In genomic region chr15:63052961-63053698, GRCh38 we compare ENCODE assay signal across 10 cellular contexts. TPM values are rescaled to one million over a fixed set of nuclear protein-coding genes. Genes with fewer than 3 reads are reported as not detected.
DNase-seq lines count a peak whose midpoint lies in the region; ATAC-seq, FAIRE-seq and TF ChIP-seq lines count a peak whose summit lies in the region.
"Had no signal": no experiment of that assay in that cellular context is flagged by ENCODE, and none has a peak within 500 bp of the region (broad histone marks: within the 10 kb centered on the region; RNA-seq: fewer than 3 reads in every experiment).

No MANE protein-coding gene starts in this region.

- TF ChIP-seq RAD21 in HepG2 (CRISPR knock-in tag; IDR thresholded peaks at IDR 0.05): no peak

- H3K9ac ChIP-seq in HUES64 (ENCODE audit: low read depth, low read length): no peak overlapping the region
- H3K9ac ChIP-seq in HepG2 (ENCODE audit: insufficient read depth, low read depth, low read length): peak overlapping the region; percentile 42

- peak; percentile 55 for ATAC-seq in HepG2

- no peak overlapping the region for H2AFZ ChIP-seq in HepG2 (ENCODE audit: low read length)

- no peaks in the 10 kb centered on the region for H3K27me3 ChIP-seq in HUES64 (ENCODE audit: insufficient read depth, low read length)
- no peaks in the 10 kb centered on the region for H3K27me3 ChIP-seq in HepG2 (ENCODE audit: control insufficient read depth in 1 of 2, insufficient read depth in 2 of 2, low read length in 2 of 2)
- H3K27me3 ChIP-seq in testis: no peaks in the 10 kb centered on the region

- peaks cover 60% of the 10 kb centered on the region for H3K79me2 ChIP-seq in HepG2 (ENCODE audit: insufficient read depth, low read length)

- intact Hi-C loops in HepG2 (cut with micrococcal nuclease; ENCODE audit: unreplicated experiment) (no loop called here), testis (cut with DNase I; ENCODE audit: low total_unique reads) (no loop called here)

- H3K9me3 ChIP-seq in HUES64 (ENCODE audit: insufficient read depth, low read depth, low read length) (no peaks in the 10 kb centered on the region), HepG2 (ENCODE audit: low read length) (no peaks in the 10 kb centered on the region), testis (no peaks in the 10 kb centered on the region)

- TF ChIP-seq EP300 in HepG2 (IDR thresholded peaks at IDR 0.05; ENCODE audit: low read depth in 2 of 2, low read length in 2 of 2) (peak in 1 of 2 experiments; percentile 50; a peak in 2 of 4 replicates), HepG2 (CRISPR knock-in tag; IDR thresholded peaks at IDR 0.05; ENCODE audit: borderline replicate concordance) (no peak)

- H3K36me3 ChIP-seq in HUES64 (ENCODE audit: insufficient read depth, low read length): peaks cover 85% of the 10 kb centered on the region
- peaks cover 7 to 16% of the 10 kb centered on the region in 2 experiments for H3K36me3 ChIP-seq in HepG2 (replicated peaks in 1 of 2; ENCODE audit: control insufficient read depth in 1 of 2, insufficient read depth in 2 of 2, low read length in 2 of 2)
- H3K36me3 ChIP-seq in testis (ENCODE audit: low read depth, missing control alignments): no peaks in the 10 kb centered on the region

- no peak for FAIRE-seq in HepG2 (lab: Jason Lieb, UNC)

- WGBS in HUES64: 76% methylated on average over 6 of the region's 7 CpGs
- WGBS in HepG2 (ENCODE audit: low lambda C conversion rate): 16% methylated on average over 7 of the region's 7 CpGs
- 32 to 50% methylated on average over 7 of the region's 7 CpGs for WGBS in testis, 2 donors

- no TSS peak for BruUV-seq in HepG2 (replicated peaks; lab: Mats Ljungman, UMichigan)

- no peaks in the 10 kb centered on the region for H4K20me1 ChIP-seq in HepG2 (ENCODE audit: insufficient read depth, low read length)

- H3K4me1 ChIP-seq in HUES64 (ENCODE audit: insufficient read depth, low read length) (peaks cover 38% of the 10 kb centered on the region), HepG2 (ENCODE audit: insufficient read depth, low read length) (peaks cover 76% of the 10 kb centered on the region), testis (peaks cover 45% of the 10 kb centered on the region)

- H3K4me3 ChIP-seq in HUES64 (ENCODE audit: low read length) (no peak overlapping the region), coronary artery (peak overlapping the region; percentile 54), HepG2 (replicated peaks in 1 of 3; ENCODE audit: insufficient read depth in 1 of 3, low read depth in 2 of 3, low read length in 3 of 3) (peak overlapping the region in 1 of 3 experiments; percentile 51; a peak in 3 of 6 replicates), testis (no peak overlapping the region)

- in situ Hi-C loops in HepG2 (cut with HindIII; ENCODE audit: extremely low pct_ligation_motif_present, low pct_unique_long_range_greater_than_20kb): no loop called here

- POLR2A ChIA-PET in HepG2 (lab: Yijun Ruan, JAX): interaction anchor here (0.7 to 3.8 kb wide), 11 partner anchors 8 to 186 kb away, joined by 3 to 25 read pairs (median 4); partner anchors contain the start of gene TPM1

- H3K27ac ChIP-seq in HUES64 (ENCODE audit: low read depth, low read length): peak overlapping the region; percentile 29; the same call in 1 of the 2 replicates
- peak overlapping the region; percentile 66 to 87 for H3K27ac ChIP-seq in coronary artery
- H3K27ac ChIP-seq in HepG2 (ENCODE audit: extremely low read length, insufficient read depth, low read length): peak overlapping the region; percentile 70
- peak overlapping the region; percentile 40 to 91 for H3K27ac ChIP-seq in testis

- TF ChIP-seq CTCF in coronary artery (IDR thresholded peaks at IDR 0.05) (no peak), HepG2 (CRISPR knock-in tag; IDR thresholded peaks at IDR 0.05) (peak; percentile 6; the same call in 1 of the 2 replicates), testis (IDR thresholded peaks at IDR 0.05) (no peak)

- CTCF ChIA-PET in HepG2 (lab: Yijun Ruan, JAX; ENCODE audit: low intra/inter-chr PET ratio, low total read pairs): no interaction called here

- no peak for TF ChIP-seq POLR2A in HepG2 (IDR thresholded peaks at IDR 0.05; ENCODE audit: insufficient read depth in 1 of 2, low read depth in 2 of 2, low read length in 2 of 2)
- no peak for TF ChIP-seq POLR2A in testis (IDR thresholded peaks at IDR 0.05)

- DNase-seq in coronary artery (ENCODE audit: low spot score): peak; percentile 86
- DNase-seq in HepG2 (ENCODE audit: low spot score): peak; percentile 84
- DNase-seq in testis: peak; percentile 65
- no peak for DNase-seq in HK-2 (ENCODE audit: unreplicated experiment)
- DNase-seq in A172 (ENCODE audit: low spot score): no peak
- no peak for DNase-seq in COR-L47 (lab: John Stamatoyannopoulos, UW)
- no peak for DNase-seq in NCI-H510A treated with DMSO at 0.1 percent for 48 hours (lab: John Stamatoyannopoulos, UW)
- DNase-seq: naive B cell, T-helper 2 cell had no signal

- peak overlapping the region; percentile 77 for H3K4me2 ChIP-seq in HepG2 (ENCODE audit: low read depth, low read length)

TF ChIP-seq in HepG2, 621 proteins besides CTCF, POLR2A, EP300 and RAD21 (continues in another document):
- TF ChIP-seq ZFYVE20 (CRISPR knock-in tag; IDR thresholded peaks at IDR 0.05; ENCODE audit: borderline replicate concordance, low read depth): no peak
- TF ChIP-seq ZNF792 (CRISPR knock-in tag; IDR thresholded peaks at IDR 0.05): peak; percentile 77; the same call in 1 of the 2 replicates
- peak; percentile 65 for TF ChIP-seq PAXIP1 (CRISPR knock-in tag; conservative IDR thresholded peaks at IDR 0.05)
- TF ChIP-seq KDM6A (CRISPR knock-in tag; IDR thresholded peaks at IDR 0.05; ENCODE audit: low read depth): 0 out of 2 replicates have a peak, but pooled peaks have one; percentile 22
- TF ChIP-seq SALL1 (CRISPR knock-in tag; IDR thresholded peaks at IDR 0.05): peak; percentile 14; the same call in 1 of the 2 replicates
- 0 out of 2 replicates have a peak, but pooled peaks have one; percentile 13 for TF ChIP-seq PPARG (CRISPR knock-in tag; conservative IDR thresholded peaks at IDR 0.05)
- TF ChIP-seq GATAD2A (CRISPR knock-in tag; IDR thresholded peaks at IDR 0.05): peak; percentile 49

RNA-seq across cellular contexts. Expression of gene TPM1, which starts 10.6 kb away (rescaled TPM):
- 315 TPM for polyA plus RNA-seq in HUES64 (2013, experiment 1 of 2)
- 324 TPM for polyA plus RNA-seq in HUES64 (2013, experiment 2 of 2)
- total RNA-seq in HepG2 (2016; rRNA removed; fragmentation: Illumina TruSeq; extraction: Trizol): 98.9 and 113 TPM in 2 replicates
- 49.9 and 54.7 TPM in 2 replicates for total RNA-seq in HepG2 (2016; cell fraction: cytosol; rRNA removed; fragmentation: Illumina TruSeq; extraction: Trizol; ENCODE audit: low read depth)
- 98.4 and 114 TPM in 2 replicates for total RNA-seq in HepG2 (2016; cell fraction: insoluble cytoplasmic fraction; rRNA removed; fragmentation: Illumina TruSeq; extraction: Trizol)
- 81.1 and 86.7 TPM in 2 replicates for total RNA-seq in HepG2 (2016; cell fraction: membrane; rRNA removed; fragmentation: Illumina TruSeq; extraction: Trizol)
- total RNA-seq in HepG2 (2016; cell fraction: nucleus; rRNA removed; fragmentation: Illumina TruSeq; extraction: Trizol): 75.6 and 78.8 TPM in 2 replicates
- 92.4 and 109 TPM in 2 replicates for polyA plus RNA-seq in HepG2 (2011; rRNA removed)
- 45.6 and 56.5 TPM in 2 replicates for polyA plus RNA-seq in HepG2 (2011; cell fraction: cytosol; rRNA removed)
- polyA plus RNA-seq in HepG2 (2011; cell fraction: nucleus; rRNA removed): 245 and 247 TPM in 2 replicates
- 72.3 and 73.8 TPM in 2 replicates for polyA plus RNA-seq in HepG2 (2012)
- polyA plus RNA-seq in HepG2 (2016; cell fraction: cytosol; fragmentation: Illumina TruSeq; extraction: Trizol; ENCODE audit: low read depth): 39.7 and 50.0 TPM in 2 replicates
- 112 and 120 TPM in 2 replicates for polyA plus RNA-seq in HepG2 (2016; cell fraction: insoluble cytoplasmic fraction; fragmentation: Illumina TruSeq; extraction: Trizol; ENCODE audit: low read depth)
- 59.4 and 60.5 TPM in 2 replicates for polyA plus RNA-seq in HepG2 (2016; cell fraction: membrane; fragmentation: Illumina TruSeq; extraction: Trizol; ENCODE audit: low read depth)
- polyA plus RNA-seq in HepG2 (2016; cell fraction: nucleus; fragmentation: Illumina TruSeq; extraction: Trizol; ENCODE audit: insufficient read depth, low read depth): 97.1 and 98.9 TPM in 2 replicates
- polyA minus RNA-seq in HepG2 (2011; rRNA and poly(A)+ RNA removed; ENCODE audit: low replicate concordance): 56.1 and 110 TPM in 2 replicates
- 22.5 and 29.1 TPM in 2 replicates for polyA minus RNA-seq in HepG2 (2011; cell fraction: cytosol; rRNA and poly(A)+ RNA removed)
- 274 and 286 TPM in 2 replicates for polyA minus RNA-seq in HepG2 (2011; cell fraction: nucleus; rRNA and poly(A)+ RNA removed)
- 100 to 1,000 TPM; 126 TPM for total RNA-seq in testis
- polyA plus RNA-seq in testis (ENCODE audit: insufficient read depth, low read depth, low replicate concordance): 135 TPM
- 666 and 678 TPM in 2 replicates for total RNA-seq in A172 (2014; rRNA removed; shearing (Covaris generic))

Comparison
In these comparisons a context has a peak if more than half of its experiments do, and no peak if none do; other contexts are left out.
1. DNase-seq: peak in coronary artery (single experiment), HepG2 (single experiment) and testis (single experiment); none in HK-2 (single experiment), A172 (single experiment), COR-L47 (single experiment) and NCI-H510A treated with DMSO at 0.1 percent for 48 hours (single experiment).
2. Peak in every context shown above with its lines, with median percentiles within 50 percentile points of each other: H3K27ac ChIP-seq.